ENCODE assay signal across 23 cellular contexts in the genomic region with DNA sequence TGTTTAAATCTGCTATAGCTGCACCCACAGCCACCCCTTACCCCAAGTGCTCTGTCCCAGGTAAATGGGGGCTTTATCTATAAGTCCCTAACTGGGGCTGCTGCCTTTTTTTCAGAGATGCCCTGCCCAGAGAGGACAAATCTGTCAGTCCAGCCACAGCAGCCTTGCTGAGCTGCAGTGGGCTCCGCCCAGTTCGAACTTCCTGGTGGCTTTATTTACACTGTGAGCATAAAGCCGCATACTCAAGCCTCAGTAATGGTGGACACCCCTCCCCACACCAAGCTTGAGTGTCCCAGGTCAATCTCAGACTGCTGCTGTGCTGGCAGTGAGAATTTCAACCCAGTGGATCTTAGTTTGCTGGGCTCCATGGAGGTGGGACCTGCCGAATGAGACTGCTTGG.
"Had no signal": no experiment of that assay in that cellular context is flagged by ENCODE, and none has a peak within 500 bp of the region (broad histone marks: within the 10 kb centered on the region; RNA-seq: fewer than 3 reads in every experiment).

No MANE protein-coding gene starts in this region.

- H3K4me1 ChIP-seq: lower lobe of right lung, right atrium auricular region, stomach, testis, thyroid gland, upper lobe of right lung had no signal

- H3K27ac ChIP-seq: lower lobe of right lung, ovary, right atrium auricular region, skin epidermis, stomach, testis, thyroid gland, upper lobe of right lung had no signal

- H3K36me3 ChIP-seq: lower lobe of right lung, ovary, right atrium auricular region, stomach, thyroid gland, upper lobe of right lung had no signal

- H3K4me3 ChIP-seq: lower lobe of right lung, ovary, right atrium auricular region, skin epidermis, stomach, testis, thyroid gland, upper lobe of right lung had no signal

- ATAC-seq: left lobe of liver; lower lobe of right lung; naive thymus-derived CD4-positive, alpha-beta T cell; natural killer cell treated with Interleukin-12 subunit alpha and Interleukin-12 subunit beta and Interleukin-15 and Interleukin-18, amount 100 ng/mL, for 72 hours; sciatic nerve; stimulated activated naive B cell treated with anti-CD40 and anti-IgM and Interleukin-4, amounts not matched to agents 10 μg/mL and 1 μg/mL and 100 μg/mL, for 72 hours; stimulated activated naive CD8-positive, alpha-beta T cell treated with anti-CD3 and anti-CD28 coated beads, Interleukin-15, Interleukin-2, amounts not matched to agents 100 U/mL and 50 U/mL, for 24 hours; upper lobe of right lung had no signal

- H3K9me3 ChIP-seq: lower lobe of right lung, ovary, right atrium auricular region, testis, thyroid gland, upper lobe of right lung had no signal

- FAIRE-seq: urothelium cell line had no signal

- DNase-seq: islet precursor cell; lower lobe of right lung; mammary epithelial cell; mesendoderm; naive thymus-derived CD4-positive, alpha-beta T cell; ovary; stimulated activated CD4-positive, alpha-beta T cell treated with anti-CD3 and anti-CD28 coated beads, Interleukin-12 subunit alpha, Interleukin-12 subunit beta, amount 100 ng/mL, for 4 hours; stimulated activated CD4-positive, alpha-beta T cell treated with anti-CD3 and anti-CD28 coated beads, Interleukin-15, amount 100 ng/mL, for 24 hours; stimulated activated CD4-positive, alpha-beta T cell treated with anti-CD3 and anti-CD28 coated beads, Interleukin-2, amount 100 ng/mL, for 24 hours; stimulated activated CD4-positive, alpha-beta T cell treated with anti-CD3 and anti-CD28 coated beads, Interleukin-4, amount 100 ng/mL, for 1 hour; stimulated activated naive B cell treated with anti-CD40 and anti-IgM and Interleukin-4, amounts not matched to agents 10 μg/mL and 1 μg/mL and 100 μg/mL, for 72 hours; stimulated activated naive CD8-positive, alpha-beta T cell treated with anti-CD3 and anti-CD28 coated beads, Interleukin-15, Interleukin-2, amounts not matched to agents 100 U/mL and 50 U/mL, for 24 hours; stomach; testis; thyroid gland; trophoblast cell; upper lobe of right lung had no signal

- H3K27me3 ChIP-seq: ovary, right atrium auricular region, testis, thyroid gland, upper lobe of right lung had no signal
